In the genomic region with DNA sequence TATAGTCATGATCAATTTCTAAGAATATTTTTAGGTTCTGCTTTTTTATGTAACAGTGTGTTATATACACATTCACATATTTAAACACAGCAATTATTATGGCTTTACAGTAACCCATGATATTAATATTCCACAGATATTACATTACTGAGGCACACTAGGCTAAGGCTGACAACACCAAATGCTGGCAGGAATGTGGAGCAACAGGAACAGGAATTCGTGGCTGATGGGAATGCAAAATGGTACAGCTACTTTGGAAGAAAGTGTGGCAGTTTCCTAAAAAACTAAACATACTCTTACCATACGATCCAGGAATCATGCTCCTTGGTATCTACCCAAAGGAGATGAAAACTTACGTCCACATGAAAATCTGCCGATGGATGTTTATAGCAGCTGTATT, we compare ENCODE assay signal across 20 cellular contexts. TPM values are rescaled to one million over a fixed set of nuclear protein-coding genes. Genes with fewer than 3 reads are reported as not detected.
DNase-seq lines count a peak whose midpoint lies in the region; ATAC-seq and TF ChIP-seq lines count a peak whose summit lies in the region.
"Had no signal": no experiment of that assay in that cellular context is flagged by ENCODE, and none has a peak within 500 bp of the region (broad histone marks: within the 10 kb centered on the region; RNA-seq: fewer than 3 reads in every experiment).

No MANE protein-coding gene starts in this region.

- ATAC-seq in GM21390 (IDR thresholded peaks at IDR 0.05; ENCODE audit: unreplicated experiment), result no peak

- DNase-seq in dorsolateral prefrontal cortex (no peak), fibroblast of villous mesenchyme (ENCODE audit: low read depth) (no peak), pons (ENCODE audit: low spot score) (peak; percentile 12), AG08395 (ENCODE audit: low spot score) (no peak), coronary artery (ENCODE audit: low spot score) (no peak), MV-4-11 (lab: John Stamatoyannopoulos, UW) (no peak)
- DNase-seq: ACHN; AML-193; Calu3; CD8-positive, alpha-beta T cell; DMS53; DND-41; EL had no signal

- intact Hi-C loops in dorsolateral prefrontal cortex (cut with DNase I), result loop anchor here in 1 of 2 donors (2.0 kb wide), 1 partner anchor 33 kb away; no protein-coding TSS in a partner anchor

- H3K4me3 ChIP-seq in dorsolateral prefrontal cortex (no peak overlapping the region), fibroblast of villous mesenchyme (ENCODE audit: low read depth, low read length) (no peak overlapping the region), coronary artery (no peak overlapping the region)
- H3K4me3 ChIP-seq: BLaER1, GM12878, HAP-1 had no signal

- H3K27me3 ChIP-seq in dorsolateral prefrontal cortex, result no peaks in the 10 kb centered on the region
- H3K27me3 ChIP-seq: BLaER1 had no signal

- H3K27ac ChIP-seq in dorsolateral prefrontal cortex (peak overlapping the region in 53 of 59 donors; percentile 22 to 100 (median 96)), coronary artery (no peak overlapping the region)
- H3K27ac ChIP-seq: BLaER1 had no signal

- TF ChIP-seq CTCF in dorsolateral prefrontal cortex (IDR thresholded peaks at IDR 0.05 in 54 of 56, conservative IDR thresholded peaks at IDR 0.05 in 2 of 56; ENCODE audit: low read depth in 1 of 56, partially characterized antibody in 56 of 56), result no peak
- peak; percentile 6 for TF ChIP-seq CTCF in fibroblast of villous mesenchyme (IDR thresholded peaks at IDR 0.05; ENCODE audit: insufficient read depth, low read depth, low read length)
- no peak for TF ChIP-seq CTCF in coronary artery (IDR thresholded peaks at IDR 0.05)

RNA-seq across cellular contexts. Expression of a gene that starts 1.9 kb away (rescaled TPM):
- total RNA-seq in dorsolateral prefrontal cortex (100 to 1,000 TPM in 76 of 120 experiments, 10 to 100 TPM in 44; 68.4 to 189 (median 105) TPM), fibroblast of villous mesenchyme (not detected in 2 replicates)
- total RNA-seq: Calu3; CD8-positive, alpha-beta T cell; G401; GM12878; H4; HT-29 had no signal

RNA-seq across cellular contexts. Expression of a gene that starts 9.5 kb away (rescaled TPM):
- 100 to 1,000 TPM in 99 of 120 experiments, 10 to 100 TPM in 21; 53.1 to 378 (median 135) TPM for total RNA-seq in dorsolateral prefrontal cortex
- under 0.01 TPM in 1 of 2 replicates, not detected in the other for total RNA-seq in fibroblast of villous mesenchyme
- total RNA-seq: Calu3; CD8-positive, alpha-beta T cell; G401; H4; HT-29 had no signal

RNA-seq across cellular contexts. Expression of a gene that starts 19.0 kb away (rescaled TPM):
- total RNA-seq in dorsolateral prefrontal cortex (100 to 1,000 TPM; 106 to 269 (median 187) TPM), fibroblast of villous mesenchyme (13.9 and 14.7 TPM in 2 replicates)

RNA-seq across cellular contexts. Expression of a gene that starts 36.1 kb away (rescaled TPM):
- total RNA-seq in dorsolateral prefrontal cortex, result 1,000 to 10,000 TPM in 6 of 120 experiments, 100 to 1,000 TPM in 114; 289 to 1,943 (median 637) TPM
- not detected in 2 replicates for total RNA-seq in fibroblast of villous mesenchyme
- total RNA-seq: Calu3; CD8-positive, alpha-beta T cell; G401; GM12878; H4; HT-29 had no signal

RNA-seq across cellular contexts. Expression of a gene that starts 47.7 kb away (rescaled TPM):
- 10 to 100 TPM in 7 of 120 experiments, 1 to 10 TPM in 113; 4.7 to 13.1 (median 7.1) TPM for total RNA-seq in dorsolateral prefrontal cortex
- 4.2 and 6.0 TPM in 2 replicates for total RNA-seq in fibroblast of villous mesenchyme

Comparison
In these comparisons a context has a peak if more than half of its experiments do, and no peak if none do; other contexts are left out.
1. H3K27ac ChIP-seq: peak in dorsolateral prefrontal cortex (53 of 59); none in coronary artery (0 of 2).
2. RNA of a gene that starts 1.9 kb away (total RNA-seq): 68.4 to 189 TPM in dorsolateral prefrontal cortex; not detected in fibroblast of villous mesenchyme; every median in the first group is over 10 times any median in the second.
3. RNA of a gene that starts 9.5 kb away (total RNA-seq): 53.1 to 378 TPM in dorsolateral prefrontal cortex; under 0.01 TPM in fibroblast of villous mesenchyme; every median in the first group is over 10 times any median in the second.